7 cellular contexts compared by ENCODE assay signal in the genomic region with DNA sequence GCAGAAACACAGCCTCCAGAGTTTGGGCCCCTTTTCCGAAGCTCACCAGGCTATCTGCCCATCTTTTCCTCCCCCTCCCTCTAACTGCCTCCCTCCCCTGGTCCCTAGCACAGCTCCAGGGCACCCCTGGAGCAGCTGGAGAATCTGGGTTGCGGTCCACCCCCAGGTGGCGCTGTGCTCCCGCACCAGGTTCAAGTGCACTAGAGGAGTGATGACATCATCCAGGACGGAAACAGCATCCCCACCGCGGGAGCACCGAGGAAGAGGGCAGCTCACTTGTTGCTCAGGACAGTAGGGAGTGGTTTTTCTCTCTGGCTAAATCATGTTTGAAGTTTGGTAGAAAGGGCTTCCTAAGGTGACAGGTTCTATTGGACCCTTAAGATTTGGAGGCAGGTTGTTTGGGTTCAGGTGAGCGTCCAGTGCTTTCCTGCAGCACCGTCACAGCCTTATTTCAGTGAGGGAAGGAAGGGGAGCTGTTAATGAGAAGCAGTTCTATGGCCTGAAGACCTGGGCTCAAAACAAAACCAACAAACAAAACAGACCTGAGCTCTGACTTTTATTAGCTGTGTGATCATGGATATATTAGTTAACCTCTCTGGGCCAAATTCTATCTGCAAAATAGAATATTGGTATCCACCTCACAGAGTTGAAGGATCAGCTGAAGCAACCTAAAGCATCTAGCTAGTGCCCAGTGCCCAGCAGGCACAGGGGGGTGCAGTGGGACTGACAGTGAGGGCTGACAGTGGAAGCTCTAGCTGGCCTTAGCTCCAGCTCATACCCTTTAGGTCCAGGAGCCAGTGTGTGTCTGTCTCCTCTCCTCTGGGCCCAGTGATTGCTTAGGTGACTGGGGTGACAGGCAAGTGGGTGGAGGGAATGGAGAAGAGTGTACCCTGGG. TPM values are rescaled to one million over a fixed set of nuclear protein-coding genes. Genes with fewer than 3 reads are reported as not detected.
A peak's percentile ranks its signal among the peaks of the same experiment; 100 is the strongest.
DNase-seq lines count a peak whose midpoint lies in the region; ATAC-seq and TF ChIP-seq lines count a peak whose summit lies in the region.

No MANE protein-coding gene starts in this region.

- CTCF ChIA-PET in WTC11 (lab: Charles Lee): interaction anchor here (0.5 to 5.7 kb wide), 89 partner anchors 9 to 1347 kb away, joined by 3 to 135 read pairs (median 5); a partner anchor contains a TSS

- no peak overlapping the region for H3K4me3 ChIP-seq in breast epithelium

- no peaks in the 10 kb centered on the region for H3K36me3 Mint-ChIP-seq in WTC11

- peaks cover 35% of the 10 kb centered on the region for H3K4me1 Mint-ChIP-seq in WTC11

- H3K9me3 Mint-ChIP-seq in WTC11: no peaks in the 10 kb centered on the region

- peak; percentile 94 for TF ChIP-seq CTCF in WTC11 (IDR thresholded peaks at IDR 0.05)
- TF ChIP-seq CTCF in breast epithelium (IDR thresholded peaks at IDR 0.05): peak; percentile 97 to 98 (median 98)

- no peaks in the 10 kb centered on the region for H3K9me3 ChIP-seq in breast epithelium

- peak overlapping the region; percentile 37; the same call in 1 of the 2 replicates for H3K4me3 Mint-ChIP-seq in WTC11

- peak overlapping the region; percentile 66 to 77 for H3K27ac ChIP-seq in breast epithelium

- intact Hi-C loops in breast epithelium (cut with DNase I; ENCODE audit: low total_unique reads): loop anchor here (5.0 kb wide), 1 partner anchor 76 kb away; no protein-coding TSS in a partner anchor

- no peaks in the 10 kb centered on the region for H3K27me3 ChIP-seq in breast epithelium

- no peak for TF ChIP-seq POLR2A in breast epithelium (IDR thresholded peaks at IDR 0.05)

- H3K36me3 ChIP-seq in breast epithelium: no peaks in the 10 kb centered on the region

- DNase-seq in NCI-H226 (peak; percentile 84), WTC11 (ENCODE audit: low spot score) (peak; percentile 97), breast epithelium (ENCODE audit: low spot score in 2 of 2) (peak; percentile 83 to 84), islet precursor cell (peak; percentile 94)
- peak; percentile 80 to 83 (median 80) for DNase-seq in stimulated activated CD4-positive, alpha-beta T cell treated with anti-CD3 and anti-CD28 coated beads, Interleukin-12 subunit alpha, Interleukin-12 subunit beta, amount 100 ng/mL, for 48 hours (ENCODE audit: low read depth in 2 of 3, low spot score in 1 of 3)

- POLR2A ChIA-PET in WTC11 (lab: Charles Lee): interaction anchor here (0.6 to 2.4 kb wide), 14 partner anchors 8 to 236 kb away, joined by 3 to 14 read pairs (median 4); a partner anchor contains a TSS

- H3K27ac Mint-ChIP-seq in WTC11: peak overlapping the region; percentile 62

- peaks cover 4% of the 10 kb centered on the region for H3K27me3 Mint-ChIP-seq in WTC11 (ENCODE audit: low read depth)

- H3K4me1 ChIP-seq in breast epithelium: no peaks in the 10 kb centered on the region

- peak; percentile 90 for ATAC-seq in GM18502 (IDR thresholded peaks at IDR 0.05; ENCODE audit: poor library complexity, unreplicated experiment)
- peak; percentile 83 for ATAC-seq in HG03108 (IDR thresholded peaks at IDR 0.05; ENCODE audit: unreplicated experiment)
- peak; percentile 85 for ATAC-seq in WTC11

TF ChIP-seq in WTC11, 78 proteins besides CTCF, POLR2A, EP300 and RAD21 (continues in another document):
- TF ChIP-seq NFATC4 (CRISPR knock-in tag; IDR thresholded peaks at IDR 0.05): no peak
- TF ChIP-seq TP53 (CRISPR knock-in tag; IDR thresholded peaks at IDR 0.05): no peak
- no peak for TF ChIP-seq CREB1 (CRISPR knock-in tag; IDR thresholded peaks at IDR 0.05)
- TF ChIP-seq, protein P1, sequence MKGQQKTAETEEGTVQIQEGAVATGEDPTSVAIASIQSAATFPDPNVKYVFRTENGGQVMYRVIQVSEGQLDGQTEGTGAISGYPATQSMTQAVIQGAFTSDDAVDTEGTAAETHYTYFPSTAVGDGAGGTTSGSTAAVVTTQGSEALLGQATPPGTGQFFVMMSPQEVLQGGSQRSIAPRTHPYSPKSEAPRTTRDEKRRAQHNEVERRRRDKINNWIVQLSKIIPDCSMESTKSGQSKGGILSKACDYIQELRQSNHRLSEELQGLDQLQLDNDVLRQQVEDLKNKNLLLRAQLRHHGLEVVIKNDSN (CRISPR knock-in tag; IDR thresholded peaks at IDR 0.05): no peak
- TF ChIP-seq, protein P2, sequence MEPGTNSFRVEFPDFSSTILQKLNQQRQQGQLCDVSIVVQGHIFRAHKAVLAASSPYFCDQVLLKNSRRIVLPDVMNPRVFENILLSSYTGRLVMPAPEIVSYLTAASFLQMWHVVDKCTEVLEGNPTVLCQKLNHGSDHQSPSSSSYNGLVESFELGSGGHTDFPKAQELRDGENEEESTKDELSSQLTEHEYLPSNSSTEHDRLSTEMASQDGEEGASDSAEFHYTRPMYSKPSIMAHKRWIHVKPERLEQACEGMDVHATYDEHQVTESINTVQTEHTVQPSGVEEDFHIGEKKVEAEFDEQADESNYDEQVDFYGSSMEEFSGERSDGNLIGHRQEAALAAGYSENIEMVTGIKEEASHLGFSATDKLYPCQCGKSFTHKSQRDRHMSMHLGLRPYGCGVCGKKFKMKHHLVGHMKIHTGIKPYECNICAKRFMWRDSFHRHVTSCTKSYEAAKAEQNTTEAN (CRISPR knock-in tag; IDR thresholded peaks at IDR 0.05): no peak
- TF ChIP-seq ZNF416 (CRISPR knock-in tag; IDR thresholded peaks at IDR 0.05): no peak
- TF ChIP-seq ZBTB21 (CRISPR knock-in tag; IDR thresholded peaks at IDR 0.05; ENCODE audit: borderline replicate concordance): peak; percentile 79; the same call in 1 of the 2 replicates
- TF ChIP-seq TEAD4 (CRISPR knock-in tag; IDR thresholded peaks at IDR 0.05): no peak
- TF ChIP-seq JUN (CRISPR knock-in tag; IDR thresholded peaks at IDR 0.05): no peak
- no peak for TF ChIP-seq KAT7 (CRISPR knock-in tag; IDR thresholded peaks at IDR 0.05; ENCODE audit: borderline replicate concordance)
- no peak for TF ChIP-seq NR3C1 (CRISPR knock-in tag; conservative IDR thresholded peaks at IDR 0.05; ENCODE audit: low read depth)
- peak; percentile 86 for TF ChIP-seq GABPB1 (CRISPR knock-in tag; IDR thresholded peaks at IDR 0.05)
- TF ChIP-seq NR2C2 (CRISPR knock-in tag; IDR thresholded peaks at IDR 0.05): no peak
- peak; percentile 96 for TF ChIP-seq ZNF263 (CRISPR knock-in tag; IDR thresholded peaks at IDR 0.05; ENCODE audit: low read depth)
- no peak for TF ChIP-seq MXD4 (CRISPR knock-in tag; IDR thresholded peaks at IDR 0.05; ENCODE audit: borderline replicate concordance)
- TF ChIP-seq, protein P3, sequence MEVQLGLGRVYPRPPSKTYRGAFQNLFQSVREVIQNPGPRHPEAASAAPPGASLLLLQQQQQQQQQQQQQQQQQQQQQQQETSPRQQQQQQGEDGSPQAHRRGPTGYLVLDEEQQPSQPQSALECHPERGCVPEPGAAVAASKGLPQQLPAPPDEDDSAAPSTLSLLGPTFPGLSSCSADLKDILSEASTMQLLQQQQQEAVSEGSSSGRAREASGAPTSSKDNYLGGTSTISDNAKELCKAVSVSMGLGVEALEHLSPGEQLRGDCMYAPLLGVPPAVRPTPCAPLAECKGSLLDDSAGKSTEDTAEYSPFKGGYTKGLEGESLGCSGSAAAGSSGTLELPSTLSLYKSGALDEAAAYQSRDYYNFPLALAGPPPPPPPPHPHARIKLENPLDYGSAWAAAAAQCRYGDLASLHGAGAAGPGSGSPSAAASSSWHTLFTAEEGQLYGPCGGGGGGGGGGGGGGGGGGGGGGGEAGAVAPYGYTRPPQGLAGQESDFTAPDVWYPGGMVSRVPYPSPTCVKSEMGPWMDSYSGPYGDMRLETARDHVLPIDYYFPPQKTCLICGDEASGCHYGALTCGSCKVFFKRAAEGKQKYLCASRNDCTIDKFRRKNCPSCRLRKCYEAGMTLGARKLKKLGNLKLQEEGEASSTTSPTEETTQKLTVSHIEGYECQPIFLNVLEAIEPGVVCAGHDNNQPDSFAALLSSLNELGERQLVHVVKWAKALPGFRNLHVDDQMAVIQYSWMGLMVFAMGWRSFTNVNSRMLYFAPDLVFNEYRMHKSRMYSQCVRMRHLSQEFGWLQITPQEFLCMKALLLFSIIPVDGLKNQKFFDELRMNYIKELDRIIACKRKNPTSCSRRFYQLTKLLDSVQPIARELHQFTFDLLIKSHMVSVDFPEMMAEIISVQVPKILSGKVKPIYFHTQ (CRISPR knock-in tag; IDR thresholded peaks at IDR 0.05): no peak
- peak; percentile 69; the same call in 1 of the 2 replicates for TF ChIP-seq CREM (CRISPR knock-in tag; IDR thresholded peaks at IDR 0.05)
- no peak for TF ChIP-seq CBFB (CRISPR knock-in tag; IDR thresholded peaks at IDR 0.05; ENCODE audit: low read depth)
- TF ChIP-seq ZNF396 (CRISPR knock-in tag; IDR thresholded peaks at IDR 0.05; ENCODE audit: borderline replicate concordance): no peak
- no peak for TF ChIP-seq ESRRA (CRISPR knock-in tag; IDR thresholded peaks at IDR 0.05; ENCODE audit: borderline replicate concordance)
- TF ChIP-seq, protein P4, sequence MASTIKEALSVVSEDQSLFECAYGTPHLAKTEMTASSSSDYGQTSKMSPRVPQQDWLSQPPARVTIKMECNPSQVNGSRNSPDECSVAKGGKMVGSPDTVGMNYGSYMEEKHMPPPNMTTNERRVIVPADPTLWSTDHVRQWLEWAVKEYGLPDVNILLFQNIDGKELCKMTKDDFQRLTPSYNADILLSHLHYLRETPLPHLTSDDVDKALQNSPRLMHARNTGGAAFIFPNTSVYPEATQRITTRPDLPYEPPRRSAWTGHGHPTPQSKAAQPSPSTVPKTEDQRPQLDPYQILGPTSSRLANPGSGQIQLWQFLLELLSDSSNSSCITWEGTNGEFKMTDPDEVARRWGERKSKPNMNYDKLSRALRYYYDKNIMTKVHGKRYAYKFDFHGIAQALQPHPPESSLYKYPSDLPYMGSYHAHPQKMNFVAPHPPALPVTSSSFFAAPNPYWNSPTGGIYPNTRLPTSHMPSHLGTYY (CRISPR knock-in tag; IDR thresholded peaks at IDR 0.05): no peak

RNA-seq across cellular contexts. Expression of a gene that starts 7.5 kb away (rescaled TPM):
- total RNA-seq in WTC11 (2021): 6.3 to 9.9 TPM (median 8.1 TPM) in 3 replicates
- total RNA-seq in breast epithelium: 10 to 100 TPM; 15.7 to 21.9 (median 20.3) TPM

RNA-seq across cellular contexts. Expression of a gene that starts 50.2 kb away (rescaled TPM):
- total RNA-seq in WTC11 (2021) (1.5 to 1.9 TPM (median 1.6 TPM) in 3 replicates), breast epithelium (10 to 100 TPM; 60.0 to 92.2 (median 87.2) TPM)

RNA-seq across cellular contexts. Expression of a gene that starts 59.1 kb away (rescaled TPM):
- total RNA-seq in WTC11 (2021): 50.3 to 56.1 TPM (median 51.2 TPM) in 3 replicates
- 10 to 100 TPM; 24.5 to 30.1 (median 26.2) TPM for total RNA-seq in breast epithelium

Comparison
In these comparisons a context has a peak if more than half of its experiments do, and no peak if none do; other contexts are left out.
1. RNA of a gene that starts 50.2 kb away (total RNA-seq): 60.0 to 92.2 TPM in breast epithelium; 1.5 to 1.9 TPM in WTC11; every median in the first group is over 10 times any median in the second.
2. Peak in every context shown above with its lines, with median percentiles within 50 percentile points of each other: ATAC-seq and DNase-seq.